In the genomic region with DNA sequence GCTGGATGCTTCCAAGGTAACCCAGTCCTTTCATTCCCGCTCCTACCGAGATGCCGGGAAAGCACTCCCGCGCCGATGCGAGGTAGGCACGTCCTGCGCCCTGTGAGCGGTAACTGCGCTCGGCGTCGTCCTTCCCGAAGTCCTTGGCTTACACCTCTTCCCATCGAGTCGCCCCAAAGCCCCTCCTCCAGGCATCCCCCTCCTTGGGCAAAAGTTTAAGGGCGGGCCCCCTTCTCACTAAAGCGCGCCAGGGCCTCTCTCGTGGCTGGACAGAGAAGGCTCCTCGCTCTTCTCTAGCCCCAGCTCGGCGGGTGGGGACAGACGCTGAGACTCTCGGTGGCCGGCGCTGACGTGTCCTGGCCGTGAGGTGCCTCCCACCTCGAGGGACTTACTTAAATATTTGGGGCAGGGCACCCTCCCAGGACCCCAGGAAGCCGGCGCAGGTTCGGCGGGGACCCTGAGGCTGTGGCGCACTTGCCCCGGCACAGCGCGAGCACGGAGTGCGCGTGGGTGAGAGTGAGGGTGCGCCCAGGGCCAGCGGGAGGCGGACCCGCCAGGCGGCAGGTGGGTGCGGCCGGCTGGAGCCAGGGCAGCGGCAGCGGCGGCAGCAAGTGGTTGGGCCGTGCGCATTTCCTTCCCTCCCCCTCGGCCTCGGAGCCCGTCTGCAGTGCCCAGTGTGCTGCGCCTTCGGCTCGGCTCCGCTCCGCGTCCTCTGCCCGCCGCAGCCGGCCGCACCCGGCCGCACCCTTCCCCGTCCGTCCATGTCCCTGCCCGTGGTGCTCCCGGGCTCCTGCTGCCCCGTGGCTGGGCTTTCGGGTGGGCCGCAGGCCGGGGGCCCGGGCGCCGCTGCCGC, we compare ENCODE assay signal across 9 cellular contexts. TPM values are rescaled to one million over a fixed set of nuclear protein-coding genes. Genes with fewer than 3 reads are reported as not detected.
DNase-seq lines count a peak whose midpoint lies in the region; ATAC-seq and TF ChIP-seq lines count a peak whose summit lies in the region.
"Had no signal": no experiment of that assay in that cellular context is flagged by ENCODE, and none has a peak within 500 bp of the region (broad histone marks: within the 10 kb centered on the region; RNA-seq: fewer than 3 reads in every experiment).

A gene with protein sequence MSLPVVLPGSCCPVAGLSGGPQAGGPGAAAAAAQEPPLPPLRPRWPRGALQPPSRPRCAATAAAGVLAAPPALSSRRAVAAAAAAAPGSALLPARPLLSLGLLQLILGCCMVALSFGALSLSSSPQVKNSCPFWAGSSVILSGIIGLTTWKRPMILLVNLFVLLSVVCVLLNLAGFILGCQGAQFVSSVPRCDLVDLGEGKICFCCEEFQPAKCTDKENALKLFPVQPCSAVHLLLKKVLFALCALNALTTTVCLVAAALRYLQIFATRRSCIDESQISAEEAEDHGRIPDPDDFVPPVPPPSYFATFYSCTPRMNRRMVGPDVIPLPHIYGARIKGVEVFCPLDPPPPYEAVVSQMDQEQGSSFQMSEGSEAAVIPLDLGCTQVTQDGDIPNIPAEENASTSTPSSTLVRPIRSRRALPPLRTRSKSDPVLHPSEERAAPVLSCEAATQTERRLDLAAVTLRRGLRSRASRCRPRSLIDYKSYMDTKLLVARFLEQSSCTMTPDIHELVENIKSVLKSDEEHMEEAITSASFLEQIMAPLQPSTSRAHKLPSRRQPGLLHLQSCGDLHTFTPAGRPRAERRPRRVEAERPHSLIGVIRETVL (plus strand): TSS at position 667 of the 853 bp plus-strand sequence. CDS start 95 bp downstream, at position 762.

- H3K36me3 ChIP-seq in WERI-Rb-1 (no peaks in the 10 kb centered on the region), neuron (ENCODE audit: insufficient read depth, low read length) (no peaks in the 10 kb centered on the region)
- H3K36me3 ChIP-seq: BLaER1 had no signal

- no peak for TF ChIP-seq CTCF in WERI-Rb-1 (IDR thresholded peaks at IDR 0.05; ENCODE audit: low read depth, low read length)

- H3K4me1 ChIP-seq in neuron (ENCODE audit: insufficient read depth, low read length) = peaks cover 13% of the 10 kb centered on the region
- H3K4me1 ChIP-seq: BLaER1 had no signal

- H3K27me3 ChIP-seq in WERI-Rb-1 (ENCODE audit: insufficient read depth, low read depth, severe bottlenecking) = peaks cover 32% of the 10 kb centered on the region
- peaks cover 65% of the 10 kb centered on the region for H3K27me3 ChIP-seq in neuron (ENCODE audit: insufficient read depth, low read length)

- H3K4me3 ChIP-seq in WERI-Rb-1 (ENCODE audit: low read depth, low read length) = peak within 1 kb of the TSS; percentile 38
- peak within 1 kb of the TSS; percentile 39 for H3K4me3 ChIP-seq in neuron (ENCODE audit: low read length)
- H3K4me3 ChIP-seq: BLaER1 had no signal

- ATAC-seq in GM21825 (IDR thresholded peaks at IDR 0.05; ENCODE audit: unreplicated experiment) = no peak

- no peaks in the 10 kb centered on the region for H3K9me3 ChIP-seq in WERI-Rb-1 (ENCODE audit: severe bottlenecking)
- H3K9me3 ChIP-seq in neuron (ENCODE audit: low read length) = no peaks in the 10 kb centered on the region

- H2AFZ ChIP-seq in neuron (ENCODE audit: low read depth, low read length) = peak within 1 kb of the TSS; percentile 88

- H3K27ac ChIP-seq in WERI-Rb-1 = no peak within 1 kb of the TSS
- H3K27ac ChIP-seq: BLaER1 had no signal

- peak; percentile 50 to 57 for DNase-seq in NCI-H2081 (lab: John Stamatoyannopoulos, UW)
- DNase-seq in NCI-H2081 treated with DMSO at 0.1 percent for 48 hours (lab: John Stamatoyannopoulos, UW) = no peak
- peak; percentile 18 for DNase-seq in LHCN-M2 (ENCODE audit: low read depth)
- DNase-seq in WERI-Rb-1 = peak; percentile 42
- DNase-seq in glomerular endothelial cell (ENCODE audit: extremely low read depth, low read depth, low spot score) = no peak
- no peak for DNase-seq in foreskin melanocyte

RNA-seq across cellular contexts. Expression of the gene that starts here (rescaled TPM):
- total RNA-seq in LHCN-M2 (2014; rRNA removed) (0.11 TPM in 1 of 2 replicates, not detected in the other), glomerular endothelial cell (5.7 and 11.8 TPM in 2 replicates)
- polyA plus RNA-seq in LHCN-M2 (2012) = 0.87 TPM

Comparison
In these comparisons a context has a peak if more than half of its experiments do, and no peak if none do; other contexts are left out.
1. DNase-seq: peak in NCI-H2081 (2 of 2) and WERI-Rb-1 (single experiment); none in NCI-H2081 treated with DMSO at 0.1 percent for 48 hours (single experiment), glomerular endothelial cell (single experiment) and foreskin melanocyte (single experiment).
2. Peak in DNase-seq in LHCN-M2; RNA of the gene not detected or under 1 TPM.